ENCODE assay signal across 8 cellular contexts in the genomic region with DNA sequence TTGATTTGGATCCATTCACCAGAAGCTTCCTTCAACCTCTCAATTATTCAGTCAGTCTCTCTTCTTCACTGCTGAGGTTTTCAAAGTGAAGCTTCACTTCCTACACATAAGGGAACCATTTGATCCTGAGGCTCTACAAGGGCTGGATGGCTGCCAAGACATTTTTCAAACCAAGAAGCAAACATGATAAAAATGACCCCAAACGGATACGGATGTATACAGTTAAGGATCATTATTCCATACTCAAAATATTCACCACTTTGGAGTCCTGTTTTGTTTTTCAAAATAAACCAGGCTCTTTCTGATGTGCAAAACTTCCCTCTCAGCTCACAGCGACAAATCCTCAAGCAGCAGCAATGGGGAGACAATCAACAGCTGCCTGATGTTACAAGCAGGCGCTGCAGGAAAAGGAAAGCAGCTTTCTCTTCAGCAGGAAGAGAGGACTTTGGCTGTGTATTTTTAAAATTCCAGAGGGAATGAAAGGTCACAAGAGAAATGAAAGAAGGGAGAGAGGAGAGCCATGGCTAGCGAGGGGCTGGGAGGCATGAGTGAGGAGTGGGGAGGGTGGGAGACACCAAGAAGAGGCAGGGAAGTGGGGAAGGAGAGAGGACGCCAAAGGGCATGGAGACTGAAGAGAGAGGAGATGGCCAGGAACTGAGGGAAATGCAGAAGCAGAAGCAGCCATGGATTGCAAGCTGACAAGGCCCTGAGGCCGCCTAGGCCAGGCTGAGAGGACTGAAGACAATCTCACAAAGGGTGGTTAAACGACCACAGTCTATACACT.
DNase-seq lines count a peak whose midpoint lies in the region; ATAC-seq and TF ChIP-seq lines count a peak whose summit lies in the region.

No MANE protein-coding gene starts in this region.

- peak overlapping the region; percentile 77 for H3K27ac ChIP-seq in SJCRH30
- H3K27ac ChIP-seq in esophagus (ENCODE audit: low read depth in 2 of 2, low read length in 1 of 2), result peak overlapping the region; percentile 60 to 69

- H3K27ac Mint-ChIP-seq in nephron progenitor cell, result peak overlapping the region; percentile 98
- H3K27ac Mint-ChIP-seq in activated T-helper 2 cell treated with anti-CD3 and anti-CD28 coated beads, Interferon-gamma antibody, Interleukin-2, Interleukin-4, amounts not matched to agents 10 μg/mL and 5 μg/mL and 100 μg/mL, durations not matched to agents 14 hours and 24 hours and 36 hours, result no peak overlapping the region

- H3K27me3 ChIP-seq in SJCRH30 (no peaks in the 10 kb centered on the region), esophagus (ENCODE audit: control insufficient read depth in 1 of 2, insufficient read depth in 2 of 2, low read length in 2 of 2) (no peaks in the 10 kb centered on the region)

- H3K9me3 ChIP-seq in SJCRH30 (replicated peaks) (no peaks in the 10 kb centered on the region), esophagus (ENCODE audit: control insufficient read depth in 2 of 2, insufficient read depth in 1 of 2, low read depth in 1 of 2, low read length in 1 of 2) (no peaks in the 10 kb centered on the region)

- 30 to 34% methylated on average over 8 of the region's 8 CpGs for WGBS in esophagus, 2 donors

- H3K36me3 ChIP-seq in SJCRH30, result no peaks in the 10 kb centered on the region
- H3K36me3 ChIP-seq in esophagus (ENCODE audit: control insufficient read depth in 2 of 2, insufficient read depth in 2 of 2, low read length in 1 of 2), result peaks cover 0 to 3% of the 10 kb centered on the region in 2 donors

- ATAC-seq in GM19035 (IDR thresholded peaks at IDR 0.05; ENCODE audit: unreplicated experiment) (no peak), GM21786 (IDR thresholded peaks at IDR 0.05; ENCODE audit: unreplicated experiment) (no peak)

- TF ChIP-seq CTCF in nephron progenitor cell (IDR thresholded peaks at IDR 0.05), result no peak

- intact Hi-C loops in activated T-helper 2 cell treated with anti-CD3 and anti-CD28 coated beads, Interferon-gamma antibody, Interleukin-2, Interleukin-4, amounts not matched to agents 10 μg/mL and 5 μg/mL and 100 μg/mL, durations not matched to agents 14 hours and 24 hours and 36 hours (cut with micrococcal nuclease), result no loop called here

- H3K4me1 ChIP-seq in SJCRH30, result peaks cover 41% of the 10 kb centered on the region
- peaks cover 0 to 4% of the 10 kb centered on the region in 2 donors for H3K4me1 ChIP-seq in esophagus (ENCODE audit: control insufficient read depth in 2 of 2, insufficient read depth in 2 of 2, low read length in 1 of 2)

- no peaks in the 10 kb centered on the region for H3K9me3 Mint-ChIP-seq in nephron progenitor cell
- no peaks in the 10 kb centered on the region for H3K9me3 Mint-ChIP-seq in activated T-helper 2 cell treated with anti-CD3 and anti-CD28 coated beads, Interferon-gamma antibody, Interleukin-2, Interleukin-4, amounts not matched to agents 10 μg/mL and 5 μg/mL and 100 μg/mL, durations not matched to agents 14 hours and 24 hours and 36 hours

- peaks cover 29% of the 10 kb centered on the region for H3K36me3 Mint-ChIP-seq in nephron progenitor cell (ENCODE audit: low read depth)
- peaks cover 52% of the 10 kb centered on the region for H3K36me3 Mint-ChIP-seq in activated T-helper 2 cell treated with anti-CD3 and anti-CD28 coated beads, Interferon-gamma antibody, Interleukin-2, Interleukin-4, amounts not matched to agents 10 μg/mL and 5 μg/mL and 100 μg/mL, durations not matched to agents 14 hours and 24 hours and 36 hours (ENCODE audit: low read depth)

- H3K4me3 ChIP-seq in SJCRH30 (peak overlapping the region; percentile 34), esophagus (ENCODE audit: low read depth in 1 of 2, low read length in 2 of 2) (no peak overlapping the region)

- peaks cover 86% of the 10 kb centered on the region for H3K4me1 Mint-ChIP-seq in nephron progenitor cell
- H3K4me1 Mint-ChIP-seq in activated T-helper 2 cell treated with anti-CD3 and anti-CD28 coated beads, Interferon-gamma antibody, Interleukin-2, Interleukin-4, amounts not matched to agents 10 μg/mL and 5 μg/mL and 100 μg/mL, durations not matched to agents 14 hours and 24 hours and 36 hours (ENCODE audit: low read depth), result peaks cover 29% of the 10 kb centered on the region

- no peaks in the 10 kb centered on the region for H3K27me3 Mint-ChIP-seq in nephron progenitor cell (ENCODE audit: low read depth, poor library complexity)
- no peaks in the 10 kb centered on the region for H3K27me3 Mint-ChIP-seq in activated T-helper 2 cell treated with anti-CD3 and anti-CD28 coated beads, Interferon-gamma antibody, Interleukin-2, Interleukin-4, amounts not matched to agents 10 μg/mL and 5 μg/mL and 100 μg/mL, durations not matched to agents 14 hours and 24 hours and 36 hours (ENCODE audit: low read depth)

- peak overlapping the region; percentile 29 for H3K4me3 Mint-ChIP-seq in nephron progenitor cell
- H3K4me3 Mint-ChIP-seq in activated T-helper 2 cell treated with anti-CD3 and anti-CD28 coated beads, Interferon-gamma antibody, Interleukin-2, Interleukin-4, amounts not matched to agents 10 μg/mL and 5 μg/mL and 100 μg/mL, durations not matched to agents 14 hours and 24 hours and 36 hours (ENCODE audit: low read depth), result no peak overlapping the region

- DNase-seq in NCI-H446 (lab: John Stamatoyannopoulos, UW), result peak; percentile 27 to 51
- DNase-seq in NCI-H446 treated with DMSO at 0.1 percent for 48 hours (lab: John Stamatoyannopoulos, UW), result no peak
- peak; percentile 72 to 85 for DNase-seq in SJCRH30
- DNase-seq in nephron progenitor cell, result no peak
- no peak for DNase-seq in activated T-helper 2 cell treated with anti-CD3 and anti-CD28 coated beads, Interferon-gamma antibody, Interleukin-2, Interleukin-4, amounts not matched to agents 10 μg/mL and 5 μg/mL and 100 μg/mL, durations not matched to agents 14 hours and 24 hours and 36 hours (ENCODE audit: low spot score)

Comparison
In these comparisons a context has a peak if more than half of its experiments do, and no peak if none do; other contexts are left out.
1. DNase-seq: peak in NCI-H446 (2 of 2) and SJCRH30 (2 of 2); none in NCI-H446 treated with DMSO at 0.1 percent for 48 hours (single experiment), nephron progenitor cell (single experiment) and activated T-helper 2 cell treated with anti-CD3 and anti-CD28 coated beads, Interferon-gamma antibody, Interleukin-2, Interleukin-4, amounts not matched to agents 10 μg/mL and 5 μg/mL and 100 μg/mL, durations not matched to agents 14 hours and 24 hours and 36 hours (single experiment).